In genomic region chr10:72365106-72365505, GRCh38 we compare ENCODE assay signal across 16 cellular contexts. TPM values are rescaled to one million over a fixed set of nuclear protein-coding genes. Genes with fewer than 3 reads are reported as not detected.
DNase-seq lines count a peak whose midpoint lies in the region; ATAC-seq and TF ChIP-seq lines count a peak whose summit lies in the region.
"Had no signal": no experiment of that assay in that cellular context is flagged by ENCODE, and none has a peak within 500 bp of the region (broad histone marks: within the 10 kb centered on the region; RNA-seq: fewer than 3 reads in every experiment).

No MANE protein-coding gene starts in this region.

- H3K27me3 ChIP-seq in CD4-positive, alpha-beta T cell (ENCODE audit: control insufficient read depth, insufficient read depth, low read length): no peaks in the 10 kb centered on the region
- H3K27me3 ChIP-seq in mesendoderm (ENCODE audit: insufficient read depth, low read length, poor library complexity): no peaks in the 10 kb centered on the region
- H3K27me3 ChIP-seq: adrenal gland had no signal

- no peaks in the 10 kb centered on the region for H3K79me1 ChIP-seq in mesendoderm (ENCODE audit: low read length)

- H2AK5ac ChIP-seq in mesendoderm (ENCODE audit: low read length): peak overlapping the region; percentile 5

- H3K23ac ChIP-seq in mesendoderm (ENCODE audit: low read length): no peak overlapping the region

- no peak for DNase-seq in CD4-positive, alpha-beta T cell
- DNase-seq in WTC11 (ENCODE audit: low spot score): no peak
- DNase-seq in mesendoderm: no peak
- no peak for DNase-seq in T-helper 9 cell
- DNase-seq in NCI-H526 (lab: John Stamatoyannopoulos, UW): no peak
- DNase-seq: adrenal gland; DMS79; foreskin melanocyte; H7; NCI-H1105; SIG-M5; stimulated activated naive CD4-positive, alpha-beta T cell had no signal

- no peaks in the 10 kb centered on the region for H3K9me3 Mint-ChIP-seq in CD4-positive, alpha-beta T cell
- no peaks in the 10 kb centered on the region for H3K9me3 Mint-ChIP-seq in WTC11
- H3K9me3 Mint-ChIP-seq: neural crest cell had no signal

- H3K56ac ChIP-seq in mesendoderm (ENCODE audit: low read length): peak overlapping the region; percentile 90

- no peak for ATAC-seq in CD4-positive, alpha-beta T cell (ENCODE audit: poor library complexity)
- ATAC-seq in WTC11: no peak
- ATAC-seq in GM18517 (IDR thresholded peaks at IDR 0.05; ENCODE audit: unreplicated experiment): no peak
- ATAC-seq in HG03457 (IDR thresholded peaks at IDR 0.05; ENCODE audit: unreplicated experiment): no peak

- H4K8ac ChIP-seq in mesendoderm (ENCODE audit: low read depth, low read length): no peak overlapping the region

- POLR2A ChIA-PET in CD4-positive, alpha-beta T cell (lab: Charles Lee): interaction anchor here (0.5 to 2.1 kb wide), 6 partner anchors 10 to 696 kb away, joined by 3 to 18 read pairs (median 4); partner anchors contain the start of genes DNAJB12 and MCU
- POLR2A ChIA-PET in WTC11 (lab: Charles Lee): interaction anchor here (0.5 to 1.5 kb wide), 3 partner anchors 10 to 755 kb away, joined by 3 to 4 read pairs (median 3); partner anchors contain the start of gene DNAJB12

- CTCF ChIA-PET in CD4-positive, alpha-beta T cell (lab: Charles Lee): interaction anchor here (0.7 to 2.7 kb wide), 9 partner anchors 8 to 696 kb away, joined by 3 to 23 read pairs (median 4); partner anchors contain the start of gene DNAJB12
- CTCF ChIA-PET in WTC11 (lab: Charles Lee): interaction anchor here (0.7 to 2.9 kb wide), 16 partner anchors 9 to 696 kb away, joined by 3 to 38 read pairs (median 5); partner anchors contain the start of genes DNAJB12, MCU and MICU1

- peak overlapping the region; percentile 85 for H3K18ac ChIP-seq in mesendoderm (ENCODE audit: low read length)

- intact Hi-C loops in CD4-positive, alpha-beta T cell (cut with DNase I, micrococcal nuclease): loop anchor here (2.0 to 5.0 kb wide), 4 partner anchors 187 to 794 kb away; partner anchors contain the start of gene MCU (in 1 of the 2)

- peaks cover 3% of the 10 kb centered on the region for H3K4me1 ChIP-seq in mesendoderm (ENCODE audit: control insufficient read depth, low read depth, low read length)

- H2BK5ac ChIP-seq in mesendoderm (ENCODE audit: low read length): peak overlapping the region; percentile 12

- H3K27me3 Mint-ChIP-seq in CD4-positive, alpha-beta T cell: no peaks in the 10 kb centered on the region
- no peaks in the 10 kb centered on the region; the same call in 1 of the 2 replicates for H3K27me3 Mint-ChIP-seq in WTC11 (ENCODE audit: low read depth)

- no peaks in the 10 kb centered on the region for H3K36me3 ChIP-seq in mesendoderm (ENCODE audit: control insufficient read depth, insufficient read depth, low read length)

- H3K9ac ChIP-seq in mesendoderm (ENCODE audit: low read length): no peak overlapping the region

- H3K4ac ChIP-seq in mesendoderm (ENCODE audit: low read depth, low read length): peak overlapping the region; percentile 57

- no peak overlapping the region for H3K4me2 ChIP-seq in mesendoderm (ENCODE audit: low read length)

- no peak for TF ChIP-seq CTCF in 22Rv1 (IDR thresholded peaks at IDR 0.05)
- no peak for TF ChIP-seq CTCF in CD4-positive, alpha-beta T cell (IDR thresholded peaks at IDR 0.05)
- no peak for TF ChIP-seq CTCF in WTC11 (IDR thresholded peaks at IDR 0.05)

- peak overlapping the region; percentile 74 for H3K27ac Mint-ChIP-seq in CD4-positive, alpha-beta T cell
- peak overlapping the region; percentile 40; the same call in 1 of the 2 replicates for H3K27ac Mint-ChIP-seq in WTC11

- no peak overlapping the region for H3K4me3 Mint-ChIP-seq in CD4-positive, alpha-beta T cell
- H3K4me3 Mint-ChIP-seq in WTC11: no peak overlapping the region
- H3K4me3 Mint-ChIP-seq: neural crest cell had no signal

- H3K79me2 ChIP-seq in mesendoderm (ENCODE audit: control insufficient read depth, insufficient read depth, low read length): no peaks in the 10 kb centered on the region

- H4K5ac ChIP-seq in mesendoderm (ENCODE audit: low read length): peak overlapping the region; percentile 17

- H3K27ac ChIP-seq in 22Rv1 (peak overlapping the region; percentile 30; the same call in 1 of the 2 replicates), mesendoderm (ENCODE audit: low read depth, low read length) (peak overlapping the region; percentile 65)
- H3K27ac ChIP-seq in CD4-positive, alpha-beta T cell (ENCODE audit: low read depth, low read length): no peak overlapping the region

- peaks cover 22% of the 10 kb centered on the region for H3K4me1 Mint-ChIP-seq in CD4-positive, alpha-beta T cell (ENCODE audit: low read depth)
- no peaks in the 10 kb centered on the region for H3K4me1 Mint-ChIP-seq in WTC11

- peak overlapping the region; percentile 64 for H2BK120ac ChIP-seq in mesendoderm (ENCODE audit: low read depth, low read length)

- H3K36me3 Mint-ChIP-seq in CD4-positive, alpha-beta T cell (ENCODE audit: low read depth): peaks cover 28% of the 10 kb centered on the region
- no peaks in the 10 kb centered on the region for H3K36me3 Mint-ChIP-seq in WTC11

- no CpG with 5 or more reads among the region's 3 CpGs for WGBS in mesendoderm (ENCODE audit: extremely low coverage, insufficient coverage, low lambda C conversion rate)

- no peaks in the 10 kb centered on the region for H3K9me3 ChIP-seq in CD4-positive, alpha-beta T cell (ENCODE audit: control insufficient read depth, low read length)
- H3K9me3 ChIP-seq: adrenal gland had no signal

- H2BK15ac ChIP-seq in mesendoderm (replicated peaks; ENCODE audit: low read depth): no peak overlapping the region

- H3K4me3 ChIP-seq in mesendoderm (ENCODE audit: low read length): no peak overlapping the region
- H3K4me3 ChIP-seq: adrenal gland had no signal

TF ChIP-seq in WTC11, 78 proteins besides CTCF, POLR2A, EP300 and RAD21:
- no peak for TF ChIP-seq ZNF425 (CRISPR knock-in tag; conservative IDR thresholded peaks at IDR 0.05)
- no peak for TF ChIP-seq ZNF263 (CRISPR knock-in tag; IDR thresholded peaks at IDR 0.05; ENCODE audit: low read depth)
- no peak for TF ChIP-seq ELF4 (CRISPR knock-in tag; IDR thresholded peaks at IDR 0.05; ENCODE audit: low read depth)
- TF ChIP-seq SMAD4 (CRISPR knock-in tag; IDR thresholded peaks at IDR 0.05): no peak
- no peak for TF ChIP-seq ETV6 (CRISPR knock-in tag; IDR thresholded peaks at IDR 0.05)
TF ChIP-seq in WTC11: peak in this region for 0.

RNA-seq across cellular contexts. Expression of gene DNAJB12, which starts 10.4 kb away (rescaled TPM):
- 10 to 100 TPM; 25.2 to 27.0 TPM for total RNA-seq in CD4-positive, alpha-beta T cell
- 19.3 to 21.6 TPM (median 20.0 TPM) in 3 replicates for total RNA-seq in WTC11 (2021)
- polyA plus RNA-seq in mesendoderm (2013, experiment 1 of 2): 15.4 TPM
- 15.1 TPM for polyA plus RNA-seq in mesendoderm (2013, experiment 2 of 2)
